ENCODE assay signal across 27 cellular contexts in genomic region chr12:44537354-44537753, GRCh38.
"Had no signal": no experiment of that assay in that cellular context is flagged by ENCODE, and none has a peak within 500 bp of the region (broad histone marks: within the 10 kb centered on the region; RNA-seq: fewer than 3 reads in every experiment).

No MANE protein-coding gene starts in this region.

- H3K27me3 ChIP-seq: stomach, suprapubic skin, testis, thyroid gland, tibial artery, tibial nerve, transverse colon, upper lobe of left lung, upper lobe of right lung, vagina had no signal

- H3K4me3 ChIP-seq: stomach, suprapubic skin, testis, thoracic aorta, thyroid gland, tibial artery, tibial nerve, transverse colon, upper lobe of left lung, upper lobe of right lung, uterus, vagina had no signal

- DNase-seq: stimulated activated CD4-positive, alpha-beta T cell treated with anti-CD3 and anti-CD28 coated beads, Interleukin-2, amount 100 ng/mL, for 48 hours; stimulated activated CD4-positive, alpha-beta T cell treated with anti-CD3 and anti-CD28 coated beads, Interleukin-4, amount 100 ng/mL, for 1 hour; stimulated activated CD4-positive, alpha-beta T cell treated with anti-CD3 and anti-CD28 coated beads, Interleukin-4, amount 100 ng/mL, for 24 hours; stimulated activated CD4-positive, alpha-beta T cell treated with anti-CD3 and anti-CD28 coated beads, Interleukin-4, amount 100 ng/mL, for 4 hours; stimulated activated CD8-positive, alpha-beta memory T cell treated with anti-CD3 and anti-CD28 coated beads, Interleukin-4, amount 100 ng/mL, for 48 hours; stimulated activated naive B cell treated with anti-CD40 and anti-IgM and Interleukin-4, amounts not matched to agents 10 μg/mL and 1 μg/mL and 100 μg/mL, for 72 hours; stimulated activated naive CD4-positive, alpha-beta T cell; stimulated activated naive CD4-positive, alpha-beta T cell treated with Interleukin-2 at 50 U/mL for 16 hours; stimulated activated naive CD8-positive, alpha-beta T cell treated with anti-CD3 and anti-CD28 coated beads, Interleukin-15, amount 100 ng/mL, for 72 hours; stimulated activated naive CD8-positive, alpha-beta T cell treated with anti-CD3 and anti-CD28 coated beads, Interleukin-15, Interleukin-2, amounts not matched to agents 100 U/mL and 50 U/mL, for 24 hours; stomach; substantia nigra; testis; thyroid gland; tibial artery; transverse colon; trophoblast cell; upper lobe of left lung; upper lobe of right lung; uterus had no signal

- H3K9me3 ChIP-seq: stomach, suprapubic skin, testis, thoracic aorta, thyroid gland, tibial artery, tibial nerve, transverse colon, upper lobe of left lung, upper lobe of right lung, uterus, vagina had no signal

- H3K36me3 ChIP-seq: stomach, suprapubic skin, thoracic aorta, thyroid gland, tibial artery, tibial nerve, transverse colon, upper lobe of left lung, upper lobe of right lung, uterus, vagina had no signal

- H3K4me1 ChIP-seq: stomach, suprapubic skin, testis, tibial artery, tibial nerve, transverse colon, upper lobe of left lung, upper lobe of right lung, uterus, vagina had no signal

- ATAC-seq: stimulated activated effector memory CD8-positive, alpha-beta T cell treated with anti-CD3 and anti-CD28 coated beads, Interleukin-12 subunit alpha, Interleukin-12 subunit beta, amount 100 ng/mL, for 72 hours; stimulated activated memory B cell treated with anti-CD40 and anti-IgM and Interleukin-4, amounts not matched to agents 10 μg/mL and 1 μg/mL and 100 μg/mL, for 72 hours; stimulated activated naive B cell treated with anti-CD40 and anti-IgM and Interleukin-4, amounts not matched to agents 10 μg/mL and 1 μg/mL and 100 μg/mL, for 72 hours; stimulated activated naive CD8-positive, alpha-beta T cell treated with anti-CD3 and anti-CD28 coated beads, Interleukin-15, amount 100 ng/mL, for 72 hours; stimulated activated naive CD8-positive, alpha-beta T cell treated with anti-CD3 and anti-CD28 coated beads, Interleukin-15, Interleukin-2, amounts not matched to agents 100 U/mL and 50 U/mL, for 24 hours; upper lobe of right lung had no signal

- FAIRE-seq: urothelium cell line had no signal

- H3K27ac ChIP-seq: stomach, suprapubic skin, testis, thoracic aorta, thyroid gland, tibial artery, tibial nerve, transverse colon, upper lobe of left lung, upper lobe of right lung, uterus, vagina had no signal
